In the genomic region with DNA sequence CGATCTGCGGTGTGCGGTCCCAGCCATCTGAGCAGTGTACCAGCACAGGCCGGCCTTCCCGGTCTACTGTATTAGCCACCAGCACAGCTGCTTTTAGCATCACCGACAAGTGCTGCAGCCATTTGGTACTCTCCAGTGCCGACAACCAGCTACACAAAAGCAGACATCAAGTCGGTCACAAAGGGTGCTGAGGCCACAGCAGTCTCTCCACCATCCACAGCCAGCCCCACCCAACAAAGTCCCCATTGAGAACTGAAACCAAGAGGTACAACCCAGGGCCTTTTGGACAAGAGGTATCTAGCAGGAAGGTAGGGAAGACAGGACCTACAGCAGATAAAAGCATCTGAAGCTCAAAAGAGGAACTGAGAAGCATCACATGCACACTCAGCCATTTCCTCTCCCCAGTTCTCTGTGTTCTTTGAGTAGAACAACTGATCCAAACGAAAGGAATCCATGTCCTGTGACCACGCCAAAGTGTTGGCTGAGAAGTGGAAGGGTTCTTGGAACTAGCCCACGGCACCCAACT, we compare ENCODE assay signal across 9 cellular contexts. TPM values are rescaled to one million over a fixed set of nuclear protein-coding genes. Genes with fewer than 3 reads are reported as not detected.
DNase-seq lines count a peak whose midpoint lies in the region; ATAC-seq and TF ChIP-seq lines count a peak whose summit lies in the region.
"Had no signal": no experiment of that assay in that cellular context is flagged by ENCODE, and none has a peak within 500 bp of the region (broad histone marks: within the 10 kb centered on the region; RNA-seq: fewer than 3 reads in every experiment).

No MANE protein-coding gene starts in this region.

- peak; percentile 80 for ATAC-seq in GM19324 (IDR thresholded peaks at IDR 0.05; ENCODE audit: low FRiP score, unreplicated experiment)
- ATAC-seq in HG03064 (IDR thresholded peaks at IDR 0.05; ENCODE audit: low read depth, unreplicated experiment) = peak; percentile 73

- no peak for DNase-seq in NCI-H2196 treated with DMSO at 0.1 percent for 48 hours (lab: John Stamatoyannopoulos, UW; ENCODE audit: unreplicated experiment)
- no peak for DNase-seq in NCI-H524 treated with DMSO at 0.1 percent for 48 hours (lab: John Stamatoyannopoulos, UW)
- DNase-seq in glutamatergic neuron = no peak
- no peak for DNase-seq in NCI-H82 treated with DMSO at 0.1 percent for 48 hours (lab: John Stamatoyannopoulos, UW; ENCODE audit: unreplicated experiment)
- DNase-seq: activated CD4-positive, alpha-beta T cell treated with anti-CD3 and anti-CD28 coated beads, Interleukin-2, amount 10 ng/mL, durations not matched to agents 7 days and 5 days had no signal

- no peak overlapping the region for H2AFZ ChIP-seq in SU-DHL-6 (ENCODE audit: low read depth, low read length, severe bottlenecking)

- H3K4me3 ChIP-seq in BLaER1 treated with 17β-estradiol and CSF1 and Interleukin-3, amounts not matched to agents 10 nM and 100 nM = no peak overlapping the region
- no peak overlapping the region for H3K4me3 ChIP-seq in SU-DHL-6 (ENCODE audit: insufficient read depth, low read length, poor library complexity, severe bottlenecking)

- H3K79me2 ChIP-seq in SU-DHL-6 (ENCODE audit: insufficient read depth, low read length) = no peaks in the 10 kb centered on the region

- H3K27me3 ChIP-seq in BLaER1 treated with 17β-estradiol and CSF1 and Interleukin-3, amounts not matched to agents 10 nM and 100 nM = no peaks in the 10 kb centered on the region
- no peaks in the 10 kb centered on the region for H3K27me3 ChIP-seq in SU-DHL-6 (ENCODE audit: low read length)

- no peaks in the 10 kb centered on the region for H3K9me2 ChIP-seq in SU-DHL-6 (replicated peaks; ENCODE audit: insufficient read depth, low read length)

- no peaks in the 10 kb centered on the region for H3K9me3 ChIP-seq in BLaER1 treated with 17β-estradiol and CSF1 and Interleukin-3, amounts not matched to agents 10 nM and 100 nM (replicated peaks in 1 of 11)
- no peaks in the 10 kb centered on the region for H3K9me3 ChIP-seq in SU-DHL-6 (ENCODE audit: insufficient read depth, low read length)

- H3K9ac ChIP-seq in BLaER1 treated with 17β-estradiol and CSF1 and Interleukin-3, amounts not matched to agents 10 nM and 100 nM = no peak overlapping the region
- no peak overlapping the region for H3K9ac ChIP-seq in SU-DHL-6 (ENCODE audit: low read length)

- peak overlapping the region; percentile 44 to 77 (median 71) for H3K4me2 ChIP-seq in BLaER1 treated with 17β-estradiol and CSF1 and Interleukin-3, amounts not matched to agents 10 nM and 100 nM
- no peak overlapping the region for H3K4me2 ChIP-seq in SU-DHL-6 (ENCODE audit: low read depth, low read length, poor library complexity, severe bottlenecking)

- peak overlapping the region in 7 of 11 experiments; percentile 35 to 71 (median 58); a peak in 14 of 22 replicates for H3K27ac ChIP-seq in BLaER1 treated with 17β-estradiol and CSF1 and Interleukin-3, amounts not matched to agents 10 nM and 100 nM
- peak overlapping the region; percentile 38; the same call in 1 of the 2 replicates for H3K27ac ChIP-seq in SU-DHL-6 (ENCODE audit: low read depth, low read length)

- no peaks in the 10 kb centered on the region for H3K4me1 Mint-ChIP-seq in glutamatergic neuron (ENCODE audit: low read depth, unreplicated experiment)

- H3K4me3 Mint-ChIP-seq in glutamatergic neuron (ENCODE audit: unreplicated experiment) = no peak overlapping the region
- H3K4me3 Mint-ChIP-seq: activated CD4-positive, alpha-beta T cell treated with anti-CD3 and anti-CD28 coated beads, Interleukin-2, amount 10 ng/mL, durations not matched to agents 7 days and 5 days had no signal

- H3K9me3 Mint-ChIP-seq in glutamatergic neuron (ENCODE audit: unreplicated experiment) = peaks cover 4% of the 10 kb centered on the region
- H3K9me3 Mint-ChIP-seq: activated CD4-positive, alpha-beta T cell treated with anti-CD3 and anti-CD28 coated beads, Interleukin-2, amount 10 ng/mL, durations not matched to agents 7 days and 5 days had no signal

- no peaks in the 10 kb centered on the region for H3K27me3 Mint-ChIP-seq in glutamatergic neuron (ENCODE audit: unreplicated experiment)
- H3K27me3 Mint-ChIP-seq: activated CD4-positive, alpha-beta T cell treated with anti-CD3 and anti-CD28 coated beads, Interleukin-2, amount 10 ng/mL, durations not matched to agents 7 days and 5 days had no signal

- H3K36me3 ChIP-seq in BLaER1 treated with 17β-estradiol and CSF1 and Interleukin-3, amounts not matched to agents 10 nM and 100 nM = peaks cover 95 to 100% (median 97%) of the 10 kb centered on the region in 11 experiments
- H3K36me3 ChIP-seq in SU-DHL-6 (ENCODE audit: low read length) = peaks cover 15% of the 10 kb centered on the region; the same call in 1 of the 2 replicates

- no peak overlapping the region for H3K27ac Mint-ChIP-seq in glutamatergic neuron (ENCODE audit: unreplicated experiment)
- H3K27ac Mint-ChIP-seq: activated CD4-positive, alpha-beta T cell treated with anti-CD3 and anti-CD28 coated beads, Interleukin-2, amount 10 ng/mL, durations not matched to agents 7 days and 5 days had no signal

- peaks cover 0 to 26% (median 8%) of the 10 kb centered on the region in 11 experiments; a peak in 11 of 22 replicates for H4K20me1 ChIP-seq in BLaER1 treated with 17β-estradiol and CSF1 and Interleukin-3, amounts not matched to agents 10 nM and 100 nM
- no peaks in the 10 kb centered on the region for H4K20me1 ChIP-seq in SU-DHL-6 (ENCODE audit: low read depth, low read length)

- TF ChIP-seq CTCF in SU-DHL-6 (IDR thresholded peaks at IDR 0.05; ENCODE audit: insufficient read depth, low read length, poor library complexity, severe bottlenecking) = no peak
- no peak for TF ChIP-seq CTCF in glutamatergic neuron (IDR thresholded peaks at IDR 0.05; ENCODE audit: partially characterized antibody, unreplicated experiment)

- no peaks in the 10 kb centered on the region for H3F3A ChIP-seq in SU-DHL-6 (ENCODE audit: insufficient read depth)

- peaks cover 3% of the 10 kb centered on the region for H3K36me3 Mint-ChIP-seq in glutamatergic neuron (ENCODE audit: unreplicated experiment)

- peaks cover 30 to 51% (median 46%) of the 10 kb centered on the region in 10 experiments for H3K4me1 ChIP-seq in BLaER1 treated with 17β-estradiol and CSF1 and Interleukin-3, amounts not matched to agents 10 nM and 100 nM

RNA-seq across cellular contexts. Expression of a gene that starts 9.5 kb away (rescaled TPM):
- 152 TPM for total RNA-seq in glutamatergic neuron (ENCODE audit: unreplicated experiment)

RNA-seq across cellular contexts. Expression of a gene that starts 16.7 kb away (rescaled TPM):
- total RNA-seq in glutamatergic neuron (ENCODE audit: unreplicated experiment) = 0.10 TPM
